In the genomic region with DNA sequence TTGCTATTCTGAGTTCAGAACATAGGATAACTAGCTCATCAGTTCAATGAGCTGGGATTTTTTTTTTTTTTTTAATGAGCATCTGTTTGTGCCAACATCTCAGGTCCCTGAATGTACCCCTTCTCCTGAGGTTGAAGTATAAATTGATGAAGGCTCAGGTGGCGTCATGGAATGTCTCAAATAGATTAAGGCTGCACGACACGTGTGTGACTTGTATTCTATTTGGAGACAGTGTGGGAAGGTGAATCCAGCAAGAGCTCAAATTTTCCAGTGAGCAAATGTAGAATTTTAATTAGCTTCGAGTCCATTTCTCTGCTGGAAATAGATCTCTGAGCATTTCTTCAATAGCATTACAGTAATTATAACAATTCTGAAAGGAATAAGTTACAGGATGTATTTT, we compare ENCODE assay signal across 9 cellular contexts.
"Had no signal": no experiment of that assay in that cellular context is flagged by ENCODE, and none has a peak within 500 bp of the region (broad histone marks: within the 10 kb centered on the region; RNA-seq: fewer than 3 reads in every experiment).

No MANE protein-coding gene starts in this region.

- DNase-seq: GM23248, GOT3, H7, H9, HCEC 1CT, HFFc6 had no signal

- H3K27ac ChIP-seq: GM23248 had no signal

- H3K36me3 ChIP-seq: HAP-1 had no signal

- H2AFZ ChIP-seq: GM23248, GM23338 had no signal

- H3K9ac ChIP-seq: GM23248 had no signal

- H3K27ac Mint-ChIP-seq: GM23338, H9, HFFc6 had no signal

- H3K9me3 ChIP-seq: HAP-1 had no signal

- H3K9me3 Mint-ChIP-seq: GM23338, H9, HFFc6 had no signal

- ATAC-seq: GM23338, HCT116 had no signal

- H3K4me2 ChIP-seq: GM23338 had no signal

- H3K4me3 ChIP-seq: GM23248, GM23338, HAP-1 had no signal

- H3K4me3 Mint-ChIP-seq: GM23338, H9, HFFc6 had no signal
